1 cellular context compared by ENCODE assay signal in genomic region chr16:49884033-49884707, GRCh38.
TF ChIP-seq lines count a peak whose summit lies in the region.

No MANE protein-coding gene starts in this region.

TF ChIP-seq in HepG2, 621 proteins besides CTCF, POLR2A, EP300 and RAD21 (continued from another document and continues in another):
- TF ChIP-seq ZXDC (CRISPR knock-in tag; IDR thresholded peaks at IDR 0.05) (no peak), ZNF430 (CRISPR knock-in tag; IDR thresholded peaks at IDR 0.05) (no peak), GATAD2A (CRISPR knock-in tag; IDR thresholded peaks at IDR 0.05) (peak; percentile 75), ZBTB37 (CRISPR knock-in tag; IDR thresholded peaks at IDR 0.05) (0 out of 2 replicates have a peak, but pooled peaks have one; percentile 45), FOXP1 (IDR thresholded peaks at IDR 0.05) (no peak), FOXP1 (CRISPR knock-in tag; IDR thresholded peaks at IDR 0.05) (peak; percentile 49), HNF4A (CRISPR knock-in tag; IDR thresholded peaks at IDR 0.05) (peak; percentile 92), MIXL1 (CRISPR knock-in tag; IDR thresholded peaks at IDR 0.05) (peak; percentile 64; the same call in 1 of the 2 replicates), ZBTB20 (CRISPR knock-in tag; IDR thresholded peaks at IDR 0.05; ENCODE audit: borderline replicate concordance, low read depth) (no peak), RARA (CRISPR knock-in tag; IDR thresholded peaks at IDR 0.05) (peak; percentile 77), FOXO1 (CRISPR knock-in tag; IDR thresholded peaks at IDR 0.05) (peak; percentile 37; the same call in 1 of the 2 replicates), DPF2 (CRISPR knock-in tag; IDR thresholded peaks at IDR 0.05; ENCODE audit: borderline replicate concordance, low read depth) (peak; percentile 50; the same call in 1 of the 2 replicates), REXO4 (CRISPR knock-in tag; IDR thresholded peaks at IDR 0.05; ENCODE audit: borderline replicate concordance) (no peak), U2AF2 (IDR thresholded peaks at IDR 0.05; ENCODE audit: low read depth, low read length) (no peak), ZBTB42 (CRISPR knock-in tag; IDR thresholded peaks at IDR 0.05) (no peak), ZMYM3 (CRISPR knock-in tag; IDR thresholded peaks at IDR 0.05) (no peak), FOSL1 (CRISPR knock-in tag; IDR thresholded peaks at IDR 0.05; ENCODE audit: borderline replicate concordance) (no peak), ZSCAN29 (CRISPR knock-in tag; conservative IDR thresholded peaks at IDR 0.05) (no peak), ZNF746 (CRISPR knock-in tag; IDR thresholded peaks at IDR 0.05) (no peak), ZNF431 (CRISPR knock-in tag; IDR thresholded peaks at IDR 0.05; ENCODE audit: borderline replicate concordance, low read depth) (no peak), E2F2 (CRISPR knock-in tag; IDR thresholded peaks at IDR 0.05; ENCODE audit: borderline replicate concordance) (no peak), ZNF296 (CRISPR knock-in tag; conservative IDR thresholded peaks at IDR 0.05) (no peak), GZF1 (CRISPR knock-in tag; IDR thresholded peaks at IDR 0.05) (no peak), JARID2 (CRISPR knock-in tag; IDR thresholded peaks at IDR 0.05; ENCODE audit: insufficient replicate concordance) (no peak), MBNL3 (CRISPR knock-in tag; conservative IDR thresholded peaks at IDR 0.05) (no peak), CBX1 (IDR thresholded peaks at IDR 0.05; ENCODE audit: low read depth) (peak; percentile 31), LCORL (IDR thresholded peaks at IDR 0.05) (0 out of 2 replicates have a peak, but pooled peaks have one; percentile 30), LCORL (CRISPR knock-in tag; IDR thresholded peaks at IDR 0.05) (no peak), SNAPC2 (CRISPR knock-in tag; IDR thresholded peaks at IDR 0.05) (no peak), ZNF775 (CRISPR knock-in tag; IDR thresholded peaks at IDR 0.05; ENCODE audit: borderline replicate concordance) (no peak), PATZ1 (CRISPR knock-in tag; IDR thresholded peaks at IDR 0.05) (no peak; the same call in 1 of the 2 replicates), ZNF274 (CRISPR knock-in tag; IDR thresholded peaks at IDR 0.05) (no peak), DNMT3B (CRISPR knock-in tag; conservative IDR thresholded peaks at IDR 0.05) (no peak), BCL6 (CRISPR knock-in tag; IDR thresholded peaks at IDR 0.05) (peak; percentile 45; the same call in 1 of the 2 replicates), ZFP91 (CRISPR knock-in tag; IDR thresholded peaks at IDR 0.05; ENCODE audit: borderline replicate concordance) (no peak), FIP1L1 (IDR thresholded peaks at IDR 0.05; ENCODE audit: borderline replicate concordance, insufficient read depth, low read depth, low read length) (no peak), ZNF354B (CRISPR knock-in tag; IDR thresholded peaks at IDR 0.05) (no peak), MAZ (IDR thresholded peaks at IDR 0.05; ENCODE audit: borderline replicate concordance, low read depth, low read length) (no peak), MAZ (CRISPR knock-in tag; IDR thresholded peaks at IDR 0.05; ENCODE audit: low read depth) (no peak), KDM2A (CRISPR knock-in tag; IDR thresholded peaks at IDR 0.05; ENCODE audit: borderline replicate concordance, low read depth) (0 out of 2 replicates have a peak, but pooled peaks have one; percentile 27), ATF4 (CRISPR knock-in tag; IDR thresholded peaks at IDR 0.05) (peak in 1 of 2 experiments; percentile 97; a peak in 2 of 4 replicates), TCF12 (IDR thresholded peaks at IDR 0.05) (no peak), TCF12 (CRISPR knock-in tag; IDR thresholded peaks at IDR 0.05) (no peak), KAT8 (CRISPR knock-in tag; IDR thresholded peaks at IDR 0.05) (0 out of 2 replicates have a peak, but pooled peaks have one; percentile 44), RFX3 (CRISPR knock-in tag; IDR thresholded peaks at IDR 0.05) (no peak), ZNF749 (CRISPR knock-in tag; IDR thresholded peaks at IDR 0.05; ENCODE audit: borderline replicate concordance) (no peak), NFKB2 (CRISPR knock-in tag; IDR thresholded peaks at IDR 0.05; ENCODE audit: borderline replicate concordance) (no peak), NFYB (CRISPR knock-in tag; IDR thresholded peaks at IDR 0.05) (0 out of 2 replicates have a peak, but pooled peaks have one; percentile 36), RNF2 (conservative IDR thresholded peaks at IDR 0.05; ENCODE audit: low read depth) (no peak)
- TF ChIP-seq, protein P1, sequence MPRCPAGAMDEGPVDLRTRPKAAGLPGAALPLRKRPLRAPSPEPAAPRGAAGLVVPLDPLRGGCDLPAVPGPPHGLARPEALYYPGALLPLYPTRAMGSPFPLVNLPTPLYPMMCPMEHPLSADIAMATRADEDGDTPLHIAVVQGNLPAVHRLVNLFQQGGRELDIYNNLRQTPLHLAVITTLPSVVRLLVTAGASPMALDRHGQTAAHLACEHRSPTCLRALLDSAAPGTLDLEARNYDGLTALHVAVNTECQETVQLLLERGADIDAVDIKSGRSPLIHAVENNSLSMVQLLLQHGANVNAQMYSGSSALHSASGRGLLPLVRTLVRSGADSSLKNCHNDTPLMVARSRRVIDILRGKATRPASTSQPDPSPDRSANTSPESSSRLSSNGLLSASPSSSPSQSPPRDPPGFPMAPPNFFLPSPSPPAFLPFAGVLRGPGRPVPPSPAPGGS (CRISPR knock-in tag; IDR thresholded peaks at IDR 0.05) = no peak
- TF ChIP-seq, protein P2, sequence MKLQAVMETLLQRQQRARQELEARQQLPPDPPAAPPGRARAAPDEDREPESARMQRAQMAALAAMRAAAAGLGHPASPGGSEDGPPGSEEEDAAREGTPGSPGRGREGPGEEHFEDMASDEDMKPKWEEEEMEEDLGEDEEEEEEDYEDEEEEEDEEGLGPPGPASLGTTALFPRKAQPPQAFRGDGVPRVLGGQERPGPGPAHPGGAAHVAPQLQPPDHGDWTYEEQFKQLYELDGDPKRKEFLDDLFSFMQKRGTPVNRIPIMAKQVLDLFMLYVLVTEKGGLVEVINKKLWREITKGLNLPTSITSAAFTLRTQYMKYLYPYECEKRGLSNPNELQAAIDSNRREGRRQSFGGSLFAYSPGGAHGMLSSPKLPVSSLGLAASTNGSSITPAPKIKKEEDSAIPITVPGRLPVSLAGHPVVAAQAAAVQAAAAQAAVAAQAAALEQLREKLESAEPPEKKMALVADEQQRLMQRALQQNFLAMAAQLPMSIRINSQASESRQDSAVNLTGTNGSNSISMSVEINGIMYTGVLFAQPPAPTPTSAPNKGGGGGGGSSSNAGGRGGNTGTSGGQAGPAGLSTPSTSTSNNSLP (IDR thresholded peaks at IDR 0.05; ENCODE audit: low read depth, low read length) = peak; percentile 74; the same call in 1 of the 2 replicates
- TF ChIP-seq, protein P3, sequence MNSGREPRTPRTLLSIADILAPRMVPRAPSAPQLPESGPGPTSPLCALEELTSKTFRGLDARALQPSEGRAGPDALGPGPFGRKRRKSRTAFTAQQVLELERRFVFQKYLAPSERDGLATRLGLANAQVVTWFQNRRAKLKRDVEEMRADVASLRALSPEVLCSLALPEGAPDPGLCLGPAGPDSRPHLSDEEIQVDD (CRISPR knock-in tag; IDR thresholded peaks at IDR 0.05; ENCODE audit: borderline replicate concordance) = no peak
- TF ChIP-seq, protein P4, sequence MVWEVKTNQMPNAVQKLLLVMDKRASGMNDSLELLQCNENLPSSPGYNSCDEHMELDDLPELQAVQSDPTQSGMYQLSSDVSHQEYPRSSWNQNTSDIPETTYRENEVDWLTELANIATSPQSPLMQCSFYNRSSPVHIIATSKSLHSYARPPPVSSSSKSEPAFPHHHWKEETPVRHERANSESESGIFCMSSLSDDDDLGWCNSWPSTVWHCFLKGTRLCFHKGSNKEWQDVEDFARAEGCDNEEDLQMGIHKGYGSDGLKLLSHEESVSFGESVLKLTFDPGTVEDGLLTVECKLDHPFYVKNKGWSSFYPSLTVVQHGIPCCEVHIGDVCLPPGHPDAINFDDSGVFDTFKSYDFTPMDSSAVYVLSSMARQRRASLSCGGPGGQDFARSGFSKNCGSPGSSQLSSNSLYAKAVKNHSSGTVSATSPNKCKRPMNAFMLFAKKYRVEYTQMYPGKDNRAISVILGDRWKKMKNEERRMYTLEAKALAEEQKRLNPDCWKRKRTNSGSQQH (CRISPR knock-in tag; IDR thresholded peaks at IDR 0.05; ENCODE audit: low read depth) = no peak
- TF ChIP-seq, protein P5, sequence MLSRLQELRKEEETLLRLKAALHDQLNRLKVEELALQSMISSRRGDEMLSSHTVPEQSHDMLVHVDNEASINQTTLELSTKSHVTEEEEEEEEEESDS (CRISPR knock-in tag; IDR thresholded peaks at IDR 0.05; ENCODE audit: borderline replicate concordance) = no peak
